1 cellular context compared by ENCODE assay signal in genomic region chr4:152682577-152682976, GRCh38. TPM values are rescaled to one million over a fixed set of nuclear protein-coding genes. Genes with fewer than 3 reads are reported as not detected.
"Had no signal": no experiment of that assay in that cellular context is flagged by ENCODE, and none has a peak within 500 bp of the region (broad histone marks: within the 10 kb centered on the region; RNA-seq: fewer than 3 reads in every experiment).

No MANE protein-coding gene starts in this region.

RNA-seq across cellular contexts. Expression of gene TMEM154, which starts 2.8 kb away (rescaled TPM):
- polyA plus RNA-seq: neural cell had no signal
